32 cellular contexts compared by ENCODE assay signal in the genomic region with DNA sequence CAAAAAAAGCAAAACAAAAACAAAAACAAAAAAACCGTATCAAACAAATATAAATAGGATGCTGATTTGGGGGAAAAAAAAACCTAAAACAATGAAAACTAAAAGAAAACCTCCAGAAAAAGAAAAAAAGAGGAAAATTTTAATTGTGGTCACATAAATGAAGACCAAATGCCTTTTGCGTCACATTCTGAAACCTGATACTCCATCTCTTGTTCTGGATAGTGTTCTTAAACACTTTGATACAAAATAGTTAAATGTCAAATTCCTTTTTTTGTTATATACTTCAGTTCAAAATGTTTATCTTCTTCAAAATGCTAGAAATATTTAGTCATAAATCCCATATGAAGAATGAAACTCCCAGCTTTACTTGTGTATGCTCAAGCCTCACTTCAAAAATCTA.
"Had no signal": no experiment of that assay in that cellular context is flagged by ENCODE, and none has a peak within 500 bp of the region (broad histone marks: within the 10 kb centered on the region; RNA-seq: fewer than 3 reads in every experiment).

No MANE protein-coding gene starts in this region.

- H3K4me3 Mint-ChIP-seq: activated CD4-positive, alpha-beta memory T cell treated with anti-CD3 and anti-CD28 coated beads for 36 hours; activated CD4-positive, alpha-beta T cell treated with anti-CD3 and anti-CD28 coated beads for 36 hours; activated CD4-positive, alpha-beta T cell treated with anti-CD3 and anti-CD28 coated beads, Interleukin-2, amount 10 ng/mL, durations not matched to agents 24 days and 14 days; activated naive CD4-positive, alpha-beta T cell treated with anti-CD3 and anti-CD28 coated beads, Interleukin-2, amount 10 ng/mL, durations not matched to agents 7 days and 5 days; activated naive CD8-positive, alpha-beta T cell treated with anti-CD3 and anti-CD28 coated beads, Interleukin-2, amount 10 ng/mL, durations not matched to agents 7 days and 5 days; activated T-cell treated with anti-CD3 and anti-CD28 coated beads, Interleukin-2, amount 50 U/mL, for 24 hours; activated T-cell treated with anti-CD3 and anti-CD28 coated beads, Interleukin-2, amount 50 U/mL, for 72 hours; effector memory CD8-positive, alpha-beta T cell had no signal

- H3K9me3 ChIP-seq: esophagus squamous epithelium, gastroesophageal sphincter, heart right ventricle had no signal

- H3K4me1 ChIP-seq: esophagus squamous epithelium had no signal

- H3K27me3 ChIP-seq: brain microvascular endothelial cell, esophagus squamous epithelium, gastroesophageal sphincter, heart right ventricle had no signal

- H3K9me3 Mint-ChIP-seq: activated CD4-positive, alpha-beta memory T cell treated with anti-CD3 and anti-CD28 coated beads for 36 hours; activated CD4-positive, alpha-beta T cell treated with anti-CD3 and anti-CD28 coated beads, Interleukin-2, amount 10 ng/mL, durations not matched to agents 24 days and 14 days; activated naive CD4-positive, alpha-beta T cell treated with anti-CD3 and anti-CD28 coated beads, Interleukin-2, amount 10 ng/mL, durations not matched to agents 7 days and 5 days; activated naive CD4-positive, alpha-beta T cell treated with anti-CD3 and anti-CD28 coated beads, Interleukin-2, amount 50 U/mL, for 72 hours; activated naive CD8-positive, alpha-beta T cell treated with anti-CD3 and anti-CD28 coated beads, Interleukin-2, amount 10 ng/mL, durations not matched to agents 7 days and 5 days; activated T-cell treated with anti-CD3 and anti-CD28 coated beads, Interleukin-2, amount 50 U/mL, for 24 hours; activated T-cell treated with anti-CD3 and anti-CD28 coated beads, Interleukin-2, amount 50 U/mL, for 72 hours; effector memory CD8-positive, alpha-beta T cell had no signal

- H3K27ac ChIP-seq: brain microvascular endothelial cell, epithelial cell of prostate, esophagus squamous epithelium, gastroesophageal sphincter, heart right ventricle had no signal

- H3K27me3 Mint-ChIP-seq: activated CD4-positive, alpha-beta memory T cell treated with anti-CD3 and anti-CD28 coated beads for 36 hours; activated CD4-positive, alpha-beta T cell treated with anti-CD3 and anti-CD28 coated beads for 36 hours; activated CD4-positive, alpha-beta T cell treated with anti-CD3 and anti-CD28 coated beads, Interleukin-2, amount 10 ng/mL, durations not matched to agents 24 days and 14 days; activated naive CD4-positive, alpha-beta T cell treated with anti-CD3 and anti-CD28 coated beads, Interleukin-2, amount 10 ng/mL, durations not matched to agents 7 days and 5 days; activated naive CD8-positive, alpha-beta T cell treated with anti-CD3 and anti-CD28 coated beads, Interleukin-2, amount 10 ng/mL, durations not matched to agents 7 days and 5 days; activated T-cell treated with anti-CD3 and anti-CD28 coated beads, Interleukin-2, amount 50 U/mL, for 24 hours; effector memory CD8-positive, alpha-beta T cell had no signal

- ATAC-seq: activated CD4-positive, alpha-beta T cell treated with anti-CD3 and anti-CD28 coated beads for 36 hours; activated naive CD4-positive, alpha-beta T cell treated with anti-CD3 and anti-CD28 coated beads, Interleukin-2, amount 50 U/mL, for 72 hours; activated T-cell treated with anti-CD3 and anti-CD28 coated beads, Interleukin-2, amount 50 U/mL, for 72 hours; effector memory CD8-positive, alpha-beta T cell; gastroesophageal sphincter; heart right ventricle had no signal

- FAIRE-seq: bronchial epithelial cell, colon, endothelial cell of umbilical vein had no signal

- H3K4me3 ChIP-seq: esophagus squamous epithelium, gastroesophageal sphincter, heart right ventricle had no signal

- DNase-seq: activated CD4-positive, alpha-beta memory T cell treated with anti-CD3 and anti-CD28 coated beads for 36 hours; activated CD4-positive, alpha-beta T cell treated with anti-CD3 and anti-CD28 coated beads for 36 hours; activated CD4-positive, alpha-beta T cell treated with anti-CD3 and anti-CD28 coated beads, Interleukin-2, amount 10 ng/mL, durations not matched to agents 24 days and 14 days; activated CD4-positive, CD25-positive, alpha-beta regulatory T cell; activated CD4-positive, CD25-positive, alpha-beta regulatory T cell treated with anti-CD3 and anti-CD28 coated beads, Interleukin-2, amount 50 U/mL, for 72 hours; activated CD8-positive, alpha-beta memory T cell treated with anti-CD3 and anti-CD28 coated beads, Interleukin-2, amount 50 U/mL, for 48 hours; activated gamma-delta T cell; activated naive CD4-positive, alpha-beta T cell; activated naive CD4-positive, alpha-beta T cell treated with anti-CD3 and anti-CD28 coated beads, Interleukin-2, amount 10 ng/mL, durations not matched to agents 7 days and 5 days; activated naive CD8-positive, alpha-beta T cell treated with anti-CD3 and anti-CD28 coated beads, Interleukin-2, amount 10 ng/mL, durations not matched to agents 7 days and 5 days; activated T-cell treated with anti-CD3 and anti-CD28 coated beads for 4 hours; activated T-cell treated with anti-CD3 and anti-CD28 coated beads, Interleukin-2, amount 50 U/mL, for 24 hours; activated T-cell treated with anti-CD3 and anti-CD28 coated beads, Interleukin-2, amount 50 U/mL, for 72 hours; amniotic stem cell; anterior cingulate cortex; brain microvascular endothelial cell; caudate nucleus; cortex of kidney; dermis blood vessel endothelial cell; effector CD4-positive, alpha-beta T cell; effector memory CD8-positive, alpha-beta T cell; esophagus squamous epithelium; foreskin melanocyte; heart right ventricle; T-helper 1 cell; T-helper 2 cell had no signal

- H3K4me1 Mint-ChIP-seq: activated CD4-positive, alpha-beta T cell treated with anti-CD3 and anti-CD28 coated beads for 36 hours; activated CD4-positive, alpha-beta T cell treated with anti-CD3 and anti-CD28 coated beads, Interleukin-2, amount 10 ng/mL, durations not matched to agents 24 days and 14 days; activated naive CD4-positive, alpha-beta T cell treated with anti-CD3 and anti-CD28 coated beads, Interleukin-2, amount 10 ng/mL, durations not matched to agents 7 days and 5 days had no signal

- H3K27ac Mint-ChIP-seq: activated CD4-positive, alpha-beta memory T cell treated with anti-CD3 and anti-CD28 coated beads for 36 hours; activated CD4-positive, alpha-beta T cell treated with anti-CD3 and anti-CD28 coated beads for 36 hours; activated CD4-positive, alpha-beta T cell treated with anti-CD3 and anti-CD28 coated beads, Interleukin-2, amount 10 ng/mL, durations not matched to agents 24 days and 14 days; activated naive CD4-positive, alpha-beta T cell treated with anti-CD3 and anti-CD28 coated beads, Interleukin-2, amount 10 ng/mL, durations not matched to agents 7 days and 5 days; activated naive CD4-positive, alpha-beta T cell treated with anti-CD3 and anti-CD28 coated beads, Interleukin-2, amount 50 U/mL, for 72 hours; activated naive CD8-positive, alpha-beta T cell treated with anti-CD3 and anti-CD28 coated beads, Interleukin-2, amount 10 ng/mL, durations not matched to agents 7 days and 5 days; activated T-cell treated with anti-CD3 and anti-CD28 coated beads, Interleukin-2, amount 50 U/mL, for 24 hours; activated T-cell treated with anti-CD3 and anti-CD28 coated beads, Interleukin-2, amount 50 U/mL, for 72 hours; effector memory CD8-positive, alpha-beta T cell had no signal

- H3K36me3 Mint-ChIP-seq: activated naive CD4-positive, alpha-beta T cell treated with anti-CD3 and anti-CD28 coated beads, Interleukin-2, amount 50 U/mL, for 72 hours had no signal
